Comparison of ENCODE assay signal across 18 cellular contexts in the genomic region with DNA sequence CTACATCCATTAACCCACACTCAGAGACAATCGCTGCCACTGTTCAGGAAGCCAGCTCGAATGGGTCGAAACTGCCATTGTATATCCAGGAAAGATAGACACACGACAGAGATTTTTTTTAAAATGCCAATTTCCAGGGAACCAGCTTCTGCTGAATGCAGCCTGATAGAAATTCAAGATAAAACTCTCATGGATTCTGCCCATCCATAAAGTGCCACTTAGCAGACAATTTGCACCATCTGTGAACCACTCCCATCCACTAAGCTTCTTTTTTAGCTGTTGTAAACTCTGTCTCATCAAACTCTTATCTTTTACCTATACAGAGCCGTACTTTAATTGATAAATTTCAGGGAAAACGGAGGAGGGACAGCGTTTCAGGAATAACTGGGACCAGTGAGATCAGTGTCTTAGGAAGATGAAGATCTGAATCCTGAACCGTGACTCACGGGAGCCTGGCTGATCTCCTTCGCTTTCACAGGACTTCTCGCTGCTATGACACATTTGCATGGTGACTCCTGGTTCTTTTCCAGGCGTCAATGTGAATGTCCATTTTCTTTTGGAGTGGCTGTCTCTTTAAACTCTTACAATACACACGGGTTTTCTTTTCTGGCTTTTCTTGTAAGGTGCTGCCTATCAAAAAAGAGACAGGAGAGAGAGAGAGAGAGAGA.
DNase-seq lines count a peak whose midpoint lies in the region; ATAC-seq, FAIRE-seq and TF ChIP-seq lines count a peak whose summit lies in the region.
"Had no signal": no experiment of that assay in that cellular context is flagged by ENCODE, and none has a peak within 500 bp of the region (broad histone marks: within the 10 kb centered on the region; RNA-seq: fewer than 3 reads in every experiment).

No MANE protein-coding gene starts in this region.

- BruUV-seq in IMR-90 (replicated peaks; lab: Mats Ljungman, UMichigan), result no TSS peak

- dilution Hi-C loops in IMR-90 (cut with HindIII; ENCODE audit: low sequenced_read_pairs, unreplicated experiment), result no loop called here

- no peak overlapping the region for H3K4ac ChIP-seq in IMR-90 (ENCODE audit: low read depth, low read length)
- H3K4ac ChIP-seq in mesenchymal stem cell (ENCODE audit: low read depth in 1 of 2, low read length in 2 of 2), result no peak overlapping the region

- no peak for TF ChIP-seq RAD21 in IMR-90 (IDR thresholded peaks at IDR 0.05; ENCODE audit: low read length)

- H3K79me1 ChIP-seq in IMR-90 (ENCODE audit: low read depth in 1 of 2, low read length in 2 of 2) (no peaks in the 10 kb centered on the region), mesenchymal stem cell (replicated peaks; ENCODE audit: low read length, poor library complexity, severe bottlenecking) (no peaks in the 10 kb centered on the region)

- POLR2A ChIA-PET in IMR-90 (lab: Charles Lee; ENCODE audit: unreplicated experiment), result no interaction called here

- in situ Hi-C loops in IMR-90 (cut with MboI; ENCODE audit: low sequenced_read_pairs), result loop anchor here (25.0 kb wide), 1 partner anchor 1026 kb away; no protein-coding TSS in a partner anchor

- H3K27me3 ChIP-seq in IMR-90 (ENCODE audit: control insufficient read depth, insufficient read depth, low read length) (peaks cover 3% of the 10 kb centered on the region), astrocyte (ENCODE audit: insufficient read depth, low read length) (peaks cover 17% of the 10 kb centered on the region), mesenchymal stem cell (ENCODE audit: control insufficient read depth in 1 of 2, insufficient read depth in 1 of 2, low read length in 2 of 2) (peaks cover 21 to 30% of the 10 kb centered on the region in 2 experiments)
- H3K27me3 ChIP-seq: ascending aorta had no signal

- TF ChIP-seq POLR2A in IMR-90 (IDR thresholded peaks at IDR 0.05; ENCODE audit: low read depth, low read length), result no peak

- H3K4me2 ChIP-seq in IMR-90 (ENCODE audit: low read depth, low read length) (no peak overlapping the region), astrocyte (ENCODE audit: low read length) (no peak overlapping the region), mesenchymal stem cell (ENCODE audit: low read length, poor library complexity, severe bottlenecking) (no peak overlapping the region)

- H3K14ac ChIP-seq in IMR-90 (replicated peaks; ENCODE audit: low read depth, low read length) (no peak overlapping the region), mesenchymal stem cell (ENCODE audit: low read length in 2 of 2) (no peak overlapping the region)

- H3K27ac Mint-ChIP-seq in astrocyte (ENCODE audit: unreplicated experiment), result no peak overlapping the region
- H3K27ac Mint-ChIP-seq in stimulated activated naive B cell treated with anti-CD40 and anti-IgM and Interleukin-4, amounts not matched to agents 10 μg/mL and 1 μg/mL and 100 μg/mL, for 72 hours, result no peak overlapping the region
- H3K27ac Mint-ChIP-seq: activated T-helper 17 cell treated with anti-CD3 and anti-CD28 coated beads, Interleukin-2, amount 50 U/mL, for 72 hours had no signal

- no peak overlapping the region for H2BK120ac ChIP-seq in IMR-90 (ENCODE audit: low read depth, low read length)
- no peak overlapping the region for H2BK120ac ChIP-seq in mesenchymal stem cell (ENCODE audit: low read depth, low read length)

- no peak for TF ChIP-seq CTCF in IMR-90 (conservative IDR thresholded peaks at IDR 0.05; ENCODE audit: low read depth, low read length)
- TF ChIP-seq CTCF in astrocyte (IDR thresholded peaks at IDR 0.05; ENCODE audit: insufficient read depth, low read depth, low read length), result no peak

- CTCF ChIA-PET in IMR-90 (lab: Yijun Ruan, JAX), result interaction anchor here (1.0 kb wide), 1 partner anchor 742 kb away, joined by 3 read pairs; no protein-coding TSS in a partner anchor

- no peaks in the 10 kb centered on the region for H3K79me2 ChIP-seq in astrocyte (ENCODE audit: insufficient read depth, low read length)

- no peaks in the 10 kb centered on the region for H3K9me1 ChIP-seq in IMR-90 (ENCODE audit: insufficient read depth, low read length)

- no peaks in the 10 kb centered on the region for H3K36me3 Mint-ChIP-seq in astrocyte (ENCODE audit: low read depth, unreplicated experiment)
- no peaks in the 10 kb centered on the region for H3K36me3 Mint-ChIP-seq in stimulated activated naive B cell treated with anti-CD40 and anti-IgM and Interleukin-4, amounts not matched to agents 10 μg/mL and 1 μg/mL and 100 μg/mL, for 72 hours

- H2BK5ac ChIP-seq in IMR-90 (ENCODE audit: low read depth, low read length, poor library complexity, severe bottlenecking), result no peak overlapping the region
- no peak overlapping the region for H2BK5ac ChIP-seq in mesenchymal stem cell (ENCODE audit: low read depth, low read length, poor library complexity, severe bottlenecking)

- no peak overlapping the region for H4K8ac ChIP-seq in IMR-90 (ENCODE audit: low read depth in 2 of 2, low read length in 2 of 2)
- no peak overlapping the region for H4K8ac ChIP-seq in mesenchymal stem cell (ENCODE audit: low read length)

- H3K9me3 ChIP-seq in IMR-90 (ENCODE audit: control insufficient read depth, insufficient read depth, low read length) (no peaks in the 10 kb centered on the region), astrocyte (ENCODE audit: insufficient read depth, low read depth, low read length) (no peaks in the 10 kb centered on the region), mesenchymal stem cell (ENCODE audit: control insufficient read depth, low read length) (no peaks in the 10 kb centered on the region)
- H3K9me3 ChIP-seq: ascending aorta, SJCRH30 had no signal

- no peak overlapping the region for H2AK9ac ChIP-seq in IMR-90 (replicated peaks; ENCODE audit: low read depth, low read length, poor library complexity)

- H2AFZ ChIP-seq in IMR-90 (replicated peaks; ENCODE audit: low read length, poor library complexity) (no peak overlapping the region), astrocyte (ENCODE audit: low read depth, low read length) (no peak overlapping the region), mesenchymal stem cell (ENCODE audit: low read depth, low read length) (no peak overlapping the region)

- FAIRE-seq in astrocyte (lab: Jason Lieb, UNC), result peak; percentile 88

- DNase-seq in AG20443 (ENCODE audit: low spot score) (peak; percentile 86), IMR-90 (peak; percentile 8), astrocyte (ENCODE audit: low read depth) (no peak), mesenchymal stem cell (peak; percentile 8), retina (no peak), amygdala (lab: John Stamatoyannopoulos, UW) (no peak)
- DNase-seq in stimulated activated naive B cell treated with anti-CD40 and anti-IgM and Interleukin-4, amounts not matched to agents 10 μg/mL and 1 μg/mL and 100 μg/mL, for 72 hours, result no peak
- DNase-seq: activated CD4-positive, alpha-beta T cell treated with anti-CD3 and anti-CD28 coated beads, Interleukin-2, amount 50 U/mL, for 48 hours; DMS 273 treated with DMSO at 0.1 percent for 48 hours; foreskin melanocyte; NCI-H2171 treated with DMSO at 0.1 percent for 48 hours; nucleus accumbens; stimulated activated naive CD8-positive, alpha-beta T cell treated with anti-CD3 and anti-CD28 coated beads, Interleukin-15, Interleukin-2, amounts not matched to agents 100 U/mL and 50 U/mL, for 24 hours had no signal

- no peaks in the 10 kb centered on the region for H4K20me1 ChIP-seq in IMR-90 (ENCODE audit: insufficient read depth, low read length)
- no peaks in the 10 kb centered on the region for H4K20me1 ChIP-seq in astrocyte (ENCODE audit: insufficient read depth, low read length)

- H3K4me1 Mint-ChIP-seq in astrocyte (ENCODE audit: low read depth, unreplicated experiment), result no peaks in the 10 kb centered on the region
- no peaks in the 10 kb centered on the region for H3K4me1 Mint-ChIP-seq in stimulated activated naive B cell treated with anti-CD40 and anti-IgM and Interleukin-4, amounts not matched to agents 10 μg/mL and 1 μg/mL and 100 μg/mL, for 72 hours
- H3K4me1 Mint-ChIP-seq: activated T-helper 17 cell treated with anti-CD3 and anti-CD28 coated beads, Interleukin-2, amount 50 U/mL, for 72 hours had no signal

- H2BK20ac ChIP-seq in IMR-90 (ENCODE audit: low read depth, low read length), result no peak overlapping the region

- H3K27ac ChIP-seq in IMR-90 (ENCODE audit: insufficient read depth, low read length) (no peak overlapping the region), astrocyte (ENCODE audit: low read depth, low read length) (no peak overlapping the region), mesenchymal stem cell (ENCODE audit: low read length, poor library complexity, severe bottlenecking) (no peak overlapping the region)
- H3K27ac ChIP-seq: ascending aorta, SJCRH30, skin epidermis had no signal

- no peak overlapping the region for H2BK15ac ChIP-seq in IMR-90 (ENCODE audit: low read depth, low read length)
- H2BK15ac ChIP-seq in mesenchymal stem cell (ENCODE audit: low read depth, poor library complexity, severe bottlenecking), result no peak overlapping the region

- intact Hi-C loops in IMR-90 (cut with micrococcal nuclease), result no loop called here

- peaks cover 38% of the 10 kb centered on the region for H3K27me3 Mint-ChIP-seq in astrocyte (ENCODE audit: low read depth, unreplicated experiment)
- peaks cover 11 to 16% of the 10 kb centered on the region in 2 donors for H3K27me3 Mint-ChIP-seq in stimulated activated naive B cell treated with anti-CD40 and anti-IgM and Interleukin-4, amounts not matched to agents 10 μg/mL and 1 μg/mL and 100 μg/mL, for 72 hours

- no peak overlapping the region for H2BK12ac ChIP-seq in mesenchymal stem cell (ENCODE audit: low read length in 2 of 2)

- H3K23ac ChIP-seq in IMR-90 (ENCODE audit: low read depth, low read length) (no peak overlapping the region), mesenchymal stem cell (ENCODE audit: low read length in 2 of 2) (no peak overlapping the region)

- H3K56ac ChIP-seq in IMR-90 (ENCODE audit: extremely low read depth, insufficient read depth, low read length), result no peak overlapping the region

- H3K4me3 ChIP-seq in IMR-90 (ENCODE audit: insufficient read depth, low read depth, low read length) (no peak overlapping the region), astrocyte (ENCODE audit: insufficient read depth, low read depth, low read length) (no peak overlapping the region), mesenchymal stem cell (ENCODE audit: insufficient read depth in 1 of 2, low read depth in 1 of 2, low read length in 2 of 2) (no peak overlapping the region)
- H3K4me3 ChIP-seq: ascending aorta, SJCRH30, skin epidermis had no signal

- H3K9ac ChIP-seq in IMR-90 (ENCODE audit: low read depth, low read length) (no peak overlapping the region), astrocyte (ENCODE audit: low read length) (no peak overlapping the region), mesenchymal stem cell (ENCODE audit: low read length) (peak overlapping the region; percentile 23)

- no peak overlapping the region for H3K18ac ChIP-seq in IMR-90 (ENCODE audit: low read depth, low read length)
- H3K18ac ChIP-seq in mesenchymal stem cell (ENCODE audit: low read depth in 1 of 2, low read length in 2 of 2), result no peak overlapping the region

- no peaks in the 10 kb centered on the region for H3K4me1 ChIP-seq in IMR-90 (ENCODE audit: control insufficient read depth, insufficient read depth, low read length)
- H3K4me1 ChIP-seq in astrocyte (ENCODE audit: insufficient read depth, low read length), result no peaks in the 10 kb centered on the region
- H3K4me1 ChIP-seq in mesenchymal stem cell (ENCODE audit: control insufficient read depth, insufficient read depth, low read depth, low read length), result no peaks in the 10 kb centered on the region
- H3K4me1 ChIP-seq: SJCRH30 had no signal

- H3K9me3 Mint-ChIP-seq in astrocyte (ENCODE audit: unreplicated experiment), result no peaks in the 10 kb centered on the region
- no peaks in the 10 kb centered on the region for H3K9me3 Mint-ChIP-seq in stimulated activated naive B cell treated with anti-CD40 and anti-IgM and Interleukin-4, amounts not matched to agents 10 μg/mL and 1 μg/mL and 100 μg/mL, for 72 hours
- H3K9me3 Mint-ChIP-seq: activated T-helper 17 cell treated with anti-CD3 and anti-CD28 coated beads, Interleukin-2, amount 50 U/mL, for 72 hours had no signal

- ATAC-seq in IMR-90 (ENCODE audit: low read depth) (0 out of 2 replicates have a peak, but pooled peaks have one; percentile 21), GM18909 (IDR thresholded peaks at IDR 0.05; ENCODE audit: poor library complexity, unreplicated experiment) (no peak)
- ATAC-seq in stimulated activated naive B cell treated with anti-CD40 and anti-IgM and Interleukin-4, amounts not matched to agents 10 μg/mL and 1 μg/mL and 100 μg/mL, for 72 hours (replicated peaks), result no peak
- ATAC-seq: activated T-helper 17 cell treated with anti-CD3 and anti-CD28 coated beads, Interleukin-2, amount 50 U/mL, for 72 hours; stimulated activated naive CD8-positive, alpha-beta T cell treated with anti-CD3 and anti-CD28 coated beads, Interleukin-15, Interleukin-2, amounts not matched to agents 100 U/mL and 50 U/mL, for 24 hours had no signal

- no peak overlapping the region for H4K5ac ChIP-seq in IMR-90 (ENCODE audit: low read depth, low read length)

- H4K91ac ChIP-seq in IMR-90 (ENCODE audit: insufficient read depth, low read depth, low read length), result no peak overlapping the region
- no peak overlapping the region for H4K91ac ChIP-seq in mesenchymal stem cell (ENCODE audit: low read length)

- WGBS in IMR-90 (ENCODE audit: extremely low coverage in 2 of 2, insufficient read length in 1 of 2), 2 experiments, result 10% methylated on average over 2 of the region's 13 CpGs; no CpG with 5 or more reads in 1 of the 2 experiments
- 74% methylated on average over 11 of the region's 13 CpGs for WGBS in mesenchymal stem cell

- H2AK5ac ChIP-seq in IMR-90 (ENCODE audit: low read depth, low read length) (no peak overlapping the region), mesenchymal stem cell (ENCODE audit: low read length, severe bottlenecking) (no peak overlapping the region)

- H3K36me3 ChIP-seq in IMR-90 (ENCODE audit: control insufficient read depth, insufficient read depth, low read length) (no peaks in the 10 kb centered on the region), astrocyte (ENCODE audit: insufficient read depth, low read length) (no peaks in the 10 kb centered on the region), mesenchymal stem cell (ENCODE audit: control insufficient read depth in 1 of 2, insufficient read depth in 2 of 2, low read depth in 1 of 2, low read length in 2 of 2) (no peaks in the 10 kb centered on the region)
- H3K36me3 ChIP-seq: ascending aorta, SJCRH30 had no signal

- no peak overlapping the region for H3K4me3 Mint-ChIP-seq in astrocyte (ENCODE audit: unreplicated experiment)
- no peak overlapping the region for H3K4me3 Mint-ChIP-seq in stimulated activated naive B cell treated with anti-CD40 and anti-IgM and Interleukin-4, amounts not matched to agents 10 μg/mL and 1 μg/mL and 100 μg/mL, for 72 hours
- H3K4me3 Mint-ChIP-seq: activated T-helper 17 cell treated with anti-CD3 and anti-CD28 coated beads, Interleukin-2, amount 50 U/mL, for 72 hours had no signal

Comparison
In these comparisons a context has a peak if more than half of its experiments do, and no peak if none do; other contexts are left out.
1. DNase-seq: peak in AG20443 (single experiment), IMR-90 (single experiment) and mesenchymal stem cell (single experiment); none in astrocyte (single experiment), stimulated activated naive B cell treated with anti-CD40 and anti-IgM and Interleukin-4, amounts not matched to agents 10 μg/mL and 1 μg/mL and 100 μg/mL, for 72 hours (single experiment), retina (single experiment) and amygdala (0 of 56).